1 cellular context compared by ENCODE assay signal in genomic region chr9:92293452-92294296, GRCh38.
TF ChIP-seq lines count a peak whose summit lies in the region.

Gene IARS1, minus strand, starts transcription at chr9:92293697. Its CDS starts 4,278 bp downstream, at chr9:92289419.

TF ChIP-seq in GM12878, 131 proteins besides CTCF, POLR2A, EP300 and RAD21 (continued from another document and continues in another):
- peak; percentile 99 for TF ChIP-seq SP1 (IDR thresholded peaks at IDR 0.05; ENCODE audit: low read depth, low read length)
- TF ChIP-seq RFX5 (IDR thresholded peaks at IDR 0.05; ENCODE audit: low read depth, low read length) = peak; percentile 43; the same call in 1 of the 2 replicates
- peak; percentile 75 for TF ChIP-seq LARP7 (IDR thresholded peaks at IDR 0.05)
- peak in 1 of 2 experiments; percentile 97; a peak in 2 of 4 replicates for TF ChIP-seq CEBPB (IDR thresholded peaks at IDR 0.05; ENCODE audit: borderline replicate concordance in 1 of 2, low read depth in 2 of 2, low read length in 2 of 2)
- TF ChIP-seq MTA2 (IDR thresholded peaks at IDR 0.05; ENCODE audit: low read depth) = no peak
- 0 out of 2 replicates have a peak, but pooled peaks have one; percentile 12 for TF ChIP-seq IRF4 (IDR thresholded peaks at IDR 0.05; ENCODE audit: low read depth, low read length)
- peak in 1 of 2 experiments; percentile 30; a peak in 1 of 4 replicates for TF ChIP-seq IKZF2 (IDR thresholded peaks at IDR 0.05)
- TF ChIP-seq ZBTB11 (CRISPR knock-in tag; IDR thresholded peaks at IDR 0.05) = no peak
- peak; percentile 98 for TF ChIP-seq CREM (IDR thresholded peaks at IDR 0.05; ENCODE audit: low read depth)
- TF ChIP-seq ATF2 (IDR thresholded peaks at IDR 0.05; ENCODE audit: low read length) = peak; percentile 15; the same call in 1 of the 2 replicates
- TF ChIP-seq USF2 (IDR thresholded peaks at IDR 0.05; ENCODE audit: borderline replicate concordance, low read depth, low read length) = peak; percentile 5; the same call in 1 of the 2 replicates
- TF ChIP-seq ZNF622 (IDR thresholded peaks at IDR 0.05) = no peak
- peak; percentile 64 for TF ChIP-seq RUNX3 (IDR thresholded peaks at IDR 0.05; ENCODE audit: low read length)
- TF ChIP-seq ZNF384 (IDR thresholded peaks at IDR 0.05; ENCODE audit: borderline replicate concordance, low read depth, low read length) = no peak
- 0 out of 2 replicates have a peak, but pooled peaks have one; percentile 1 for TF ChIP-seq MEF2A (IDR thresholded peaks at IDR 0.05; ENCODE audit: insufficient read depth, low read depth, low read length)
- TF ChIP-seq FOS (IDR thresholded peaks at IDR 0.05; ENCODE audit: borderline replicate concordance, extremely low read depth, insufficient read length) = peak; percentile 94
- peak; percentile 99 for TF ChIP-seq MYC (IDR thresholded peaks at IDR 0.05; ENCODE audit: insufficient read depth, insufficient read length, insufficient replicate concordance, low read length, severe bottlenecking)
- 0 out of 2 replicates have a peak, but pooled peaks have one; percentile 15 for TF ChIP-seq ELK1 (IDR thresholded peaks at IDR 0.05; ENCODE audit: low read depth, low read length)
- peak; percentile 100 for TF ChIP-seq MAX (IDR thresholded peaks at IDR 0.05; ENCODE audit: low read depth, low read length)
- TF ChIP-seq DPF2 (IDR thresholded peaks at IDR 0.05) = peak; percentile 54; the same call in 1 of the 2 replicates
- TF ChIP-seq RELB (IDR thresholded peaks at IDR 0.05; ENCODE audit: low read depth) = peak; percentile 96
- peak; percentile 82 for TF ChIP-seq ATF7 (IDR thresholded peaks at IDR 0.05; ENCODE audit: low read depth)
- peak; percentile 95 for TF ChIP-seq SIN3A (IDR thresholded peaks at IDR 0.05; ENCODE audit: low read depth, low read length)
- TF ChIP-seq ZZZ3 (IDR thresholded peaks at IDR 0.05; ENCODE audit: control insufficient read depth, insufficient read length, low read depth) = no peak
- TF ChIP-seq STAT1 (conservative IDR thresholded peaks at IDR 0.05) = peak; percentile 85; the same call in 1 of the 2 replicates
- no peak; the same call in 1 of the 2 replicates for TF ChIP-seq POLR2AphosphoS2 (IDR thresholded peaks at IDR 0.05; ENCODE audit: low read depth, low read length)
- TF ChIP-seq ZSCAN29 (IDR thresholded peaks at IDR 0.05) = peak; percentile 66; the same call in 1 of the 2 replicates
- TF ChIP-seq CBFB (IDR thresholded peaks at IDR 0.05; ENCODE audit: low read depth) = peak; percentile 69
- TF ChIP-seq KLF5 (IDR thresholded peaks at IDR 0.05; ENCODE audit: partially characterized antibody) = peak; percentile 82
- TF ChIP-seq YY1 (IDR thresholded peaks at IDR 0.05; ENCODE audit: low read depth, low read length) = peak; percentile 86
- TF ChIP-seq HSF1 (IDR thresholded peaks at IDR 0.05; ENCODE audit: low read depth, low read length) = no peak
- TF ChIP-seq HCFC1 (IDR thresholded peaks at IDR 0.05; ENCODE audit: low read length) = peak; percentile 60; the same call in 1 of the 2 replicates
- 0 out of 2 replicates have a peak, but pooled peaks have one; percentile 45 for TF ChIP-seq GATAD2B (conservative IDR thresholded peaks at IDR 0.05; ENCODE audit: low read depth)
- TF ChIP-seq ZNF207 (IDR thresholded peaks at IDR 0.05; ENCODE audit: borderline replicate concordance) = peak; percentile 94; the same call in 1 of the 2 replicates
- TF ChIP-seq SMC3 (IDR thresholded peaks at IDR 0.05; ENCODE audit: borderline replicate concordance, low read length) = peak; percentile 8; the same call in 1 of the 2 replicates
- TF ChIP-seq NRF1 (conservative IDR thresholded peaks at IDR 0.05; ENCODE audit: low read depth, low read length) = no peak; the same call in 1 of the 2 replicates
- TF ChIP-seq SPI1 (IDR thresholded peaks at IDR 0.05; ENCODE audit: borderline replicate concordance, insufficient read depth, low read depth, low read length) = no peak
- peak; percentile 95 for TF ChIP-seq NKRF (conservative IDR thresholded peaks at IDR 0.05)
- TF ChIP-seq BRCA1 (IDR thresholded peaks at IDR 0.05; ENCODE audit: low read depth, low read length) = no peak
- peak; percentile 63; the same call in 1 of the 2 replicates for TF ChIP-seq SMARCA5 (IDR thresholded peaks at IDR 0.05)
- peak; percentile 10 for TF ChIP-seq MEF2B (IDR thresholded peaks at IDR 0.05; ENCODE audit: partially characterized antibody, poor library complexity, severe bottlenecking)
- TF ChIP-seq SRF (IDR thresholded peaks at IDR 0.05; ENCODE audit: low read depth in 2 of 2, low read length in 2 of 2) = peak in 1 of 2 experiments; percentile 69; a peak in 1 of 4 replicates
- peak; percentile 97 for TF ChIP-seq CREB1 (IDR thresholded peaks at IDR 0.05; ENCODE audit: low read depth)
- TF ChIP-seq SIX5 (IDR thresholded peaks at IDR 0.05; ENCODE audit: low read depth, low read length, severe bottlenecking) = peak; percentile 25
- TF ChIP-seq POLR2AphosphoS5 (IDR thresholded peaks at IDR 0.05; ENCODE audit: low read length) = peak; percentile 97
- no peak; the same call in 1 of the 2 replicates for TF ChIP-seq FOXK2 (IDR thresholded peaks at IDR 0.05)
- TF ChIP-seq SREBF1 (IDR thresholded peaks at IDR 0.05; ENCODE audit: low read length) = peak; percentile 36; the same call in 1 of the 2 replicates
- TF ChIP-seq BACH1 (IDR thresholded peaks at IDR 0.05; ENCODE audit: borderline replicate concordance) = peak; percentile 58; the same call in 1 of the 2 replicates
- peak; percentile 80 for TF ChIP-seq TAF1 (IDR thresholded peaks at IDR 0.05; ENCODE audit: borderline replicate concordance, low read depth, low read length)
- TF ChIP-seq ASH2L (IDR thresholded peaks at IDR 0.05; ENCODE audit: borderline replicate concordance, low read depth) = no peak; the same call in 1 of the 2 replicates
- TF ChIP-seq BCLAF1 (IDR thresholded peaks at IDR 0.05) = no peak
- TF ChIP-seq NFXL1 (IDR thresholded peaks at IDR 0.05; ENCODE audit: borderline replicate concordance) = no peak
